ENCODE assay signal across 14 cellular contexts in genomic region chr12:104999347-104999685, GRCh38.
"Had no signal": no experiment of that assay in that cellular context is flagged by ENCODE, and none has a peak within 500 bp of the region (broad histone marks: within the 10 kb centered on the region; RNA-seq: fewer than 3 reads in every experiment).

No MANE protein-coding gene starts in this region.

- H3K27me3 Mint-ChIP-seq: naive B cell; stimulated activated naive B cell treated with anti-CD40 and anti-IgM and Interleukin-4, amounts not matched to agents 10 μg/mL and 1 μg/mL and 100 μg/mL, for 72 hours had no signal

- H3K4me1 Mint-ChIP-seq: endodermal cell had no signal

- H3K4me3 Mint-ChIP-seq: endodermal cell; naive B cell; nephron; stimulated activated naive B cell treated with anti-CD40 and anti-IgM and Interleukin-4, amounts not matched to agents 10 μg/mL and 1 μg/mL and 100 μg/mL, for 72 hours had no signal

- H3K27ac Mint-ChIP-seq: endodermal cell; stimulated activated naive B cell treated with anti-CD40 and anti-IgM and Interleukin-4, amounts not matched to agents 10 μg/mL and 1 μg/mL and 100 μg/mL, for 72 hours had no signal

- DNase-seq: effector CD4-positive, alpha-beta T cell; endodermal cell; erythroblast; foreskin melanocyte; left cardiac atrium; left ventricle myocardium inferior; mesenchymal stem cell; midbrain; naive B cell; stimulated activated CD4-positive, alpha-beta T cell treated with anti-CD3 and anti-CD28 coated beads, Interleukin-2, amount 100 ng/mL, for 24 hours; stimulated activated CD4-positive, alpha-beta T cell treated with anti-CD3 and anti-CD28 coated beads, Interleukin-4, amount 100 ng/mL, for 4 hours; stimulated activated naive B cell treated with anti-CD40 and anti-IgM and Interleukin-4, amounts not matched to agents 10 μg/mL and 1 μg/mL and 100 μg/mL, for 72 hours; trophoblast cell had no signal

- H3K9me3 Mint-ChIP-seq: naive B cell, nephron had no signal
